ENCODE assay signal across 8 cellular contexts in the genomic region with DNA sequence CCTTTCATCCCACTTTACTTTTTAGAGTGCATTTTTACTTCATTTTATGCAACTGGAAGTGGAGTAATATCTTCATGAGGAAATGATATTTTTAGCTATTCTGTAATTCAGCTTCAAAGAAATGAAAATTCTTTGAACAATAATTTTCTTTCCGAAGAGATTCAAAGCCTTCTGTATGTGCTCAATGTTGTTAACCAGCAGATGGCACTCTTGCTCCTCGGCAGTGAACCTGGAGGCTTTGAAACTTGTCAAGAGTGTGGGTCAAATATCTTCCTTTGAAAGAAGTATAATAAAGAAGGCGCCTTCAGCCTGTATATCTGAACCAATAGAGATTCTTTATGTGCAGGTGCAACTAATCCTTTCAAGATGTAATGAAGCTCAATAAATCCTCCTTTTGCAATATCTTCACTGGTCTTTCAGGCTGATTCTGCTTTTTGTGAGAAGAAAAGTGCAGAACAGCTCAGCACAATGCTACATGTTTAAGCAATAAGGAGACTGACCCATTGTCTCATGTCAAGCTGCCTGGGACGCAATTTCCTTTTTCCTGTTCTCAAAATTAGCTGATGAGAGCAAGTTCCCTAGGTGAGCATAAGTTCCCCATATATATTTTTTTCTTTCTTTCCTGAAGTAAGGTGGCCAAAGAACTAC.
DNase-seq lines count a peak whose midpoint lies in the region; ATAC-seq, FAIRE-seq and TF ChIP-seq lines count a peak whose summit lies in the region.

No MANE protein-coding gene starts in this region.

- DNase-seq in AG04450 (ENCODE audit: low read depth, low spot score) (peak; percentile 53), NCI-H1436 treated with DMSO at 0.1 percent for 48 hours (lab: John Stamatoyannopoulos, UW) (peak; percentile 4), T follicular helper cell (ENCODE audit: low read depth) (peak; percentile 19), mammary epithelial cell (peak; percentile 57), kidney (no peak)
- DNase-seq in stimulated activated CD4-positive, alpha-beta T cell treated with anti-CD3 and anti-CD28 coated beads, Interleukin-2, amount 100 ng/mL, for 48 hours: peak; percentile 18 to 28

- in situ Hi-C loops in mammary epithelial cell (cut with MboI; ENCODE audit: low sequenced_read_pairs in 2 of 2): loop anchor here in 1 of 2 donors (10.0 kb wide), 1 partner anchor 1089 kb away; no protein-coding TSS in a partner anchor

- no peak overlapping the region for H3K27ac ChIP-seq in AG04450 (ENCODE audit: low read depth, low read length)
- no peak overlapping the region for H3K27ac ChIP-seq in mammary epithelial cell (ENCODE audit: insufficient read depth, low read depth, low read length)
- no peak overlapping the region for H3K27ac ChIP-seq in kidney (ENCODE audit: low read depth in 2 of 2, low read length in 2 of 2)

- H3K4me3 ChIP-seq in AG04450 (ENCODE audit: low read depth, low read length): no peak overlapping the region
- H3K4me3 ChIP-seq in mammary epithelial cell (replicated peaks in 1 of 3; ENCODE audit: insufficient read depth in 1 of 3, low read depth in 2 of 3, low read length in 3 of 3): no peak overlapping the region
- no peak overlapping the region for H3K4me3 ChIP-seq in kidney (ENCODE audit: low read length in 2 of 2)

- H3K9me3 ChIP-seq in AG04450 (ENCODE audit: control insufficient read depth, insufficient read depth, low read length) (no peaks in the 10 kb centered on the region), mammary epithelial cell (replicated peaks; ENCODE audit: insufficient read depth, low read length) (no peaks in the 10 kb centered on the region), kidney (ENCODE audit: control insufficient read depth in 1 of 2, low read length in 2 of 2) (no peaks in the 10 kb centered on the region)

- WGBS in mammary epithelial cell (ENCODE audit: low coverage, missing lambda C conversion rate): 26% methylated on average over 4 of the region's 4 CpGs

- no peaks in the 10 kb centered on the region for H3K27me3 ChIP-seq in AG04450 (ENCODE audit: control insufficient read depth, insufficient read depth, low read length)
- H3K27me3 ChIP-seq in mammary epithelial cell (ENCODE audit: insufficient read depth, low read length): no peaks in the 10 kb centered on the region

- ATAC-seq in GM18502 (IDR thresholded peaks at IDR 0.05; ENCODE audit: poor library complexity, unreplicated experiment) (peak; percentile 87), HG02870 (IDR thresholded peaks at IDR 0.05; ENCODE audit: unreplicated experiment) (peak; percentile 86)

- CTCF ChIA-PET in AG04450 (lab: Charles Lee): interaction anchor here (0.5 to 16.3 kb wide), 100 partner anchors 9 to 1917 kb away, joined by 3 to 660 read pairs (median 4); a partner anchor contains a TSS
- CTCF ChIA-PET in mammary epithelial cell (lab: Charles Lee; ENCODE audit: low non-redundant PET): interaction anchor here (0.7 kb wide), 1 partner anchor 1114 kb away, joined by 3 read pairs; no protein-coding TSS in a partner anchor

- no peaks in the 10 kb centered on the region for H4K20me1 ChIP-seq in mammary epithelial cell (ENCODE audit: insufficient read depth, low read length)

- dilution Hi-C loops in mammary epithelial cell (cut with HindIII; ENCODE audit: low sequenced_read_pairs): no loop called here

- H3K4me1 ChIP-seq in mammary epithelial cell (ENCODE audit: insufficient read depth, low read length) (no peaks in the 10 kb centered on the region), kidney (ENCODE audit: control insufficient read depth in 1 of 2, insufficient read depth in 1 of 2, low read depth in 1 of 2, low read length in 2 of 2) (no peaks in the 10 kb centered on the region)

- TF ChIP-seq CTCF in AG04450 (IDR thresholded peaks at IDR 0.05; ENCODE audit: low read depth, low read length) (peak; percentile 98), mammary epithelial cell (conservative IDR thresholded peaks at IDR 0.05 in 1 of 2, IDR thresholded peaks at IDR 0.05 in 1 of 2; ENCODE audit: extremely low read depth in 1 of 2, insufficient read depth in 1 of 2, low read depth in 1 of 2, low read length in 2 of 2) (peak; percentile 90 to 96), kidney (IDR thresholded peaks at IDR 0.05; ENCODE audit: borderline replicate concordance, extremely low read depth, insufficient read depth) (peak; percentile 73)

- peak; percentile 56 for FAIRE-seq in kidney (lab: Jason Lieb, UNC)

- H3K9ac ChIP-seq in mammary epithelial cell (ENCODE audit: insufficient read depth, low read length) (no peak overlapping the region), kidney (ENCODE audit: low read length in 2 of 2) (no peak overlapping the region)

- H3K36me3 ChIP-seq in mammary epithelial cell (ENCODE audit: insufficient read depth, low read length) (no peaks in the 10 kb centered on the region), kidney (ENCODE audit: control insufficient read depth in 1 of 2, insufficient read depth in 2 of 2, low read length in 2 of 2) (no peaks in the 10 kb centered on the region)

- no peak overlapping the region for H3K4me2 ChIP-seq in mammary epithelial cell (ENCODE audit: insufficient read depth, low read depth, low read length)

- no peaks in the 10 kb centered on the region for H3K79me2 ChIP-seq in mammary epithelial cell (ENCODE audit: insufficient read depth, low read length)

- POLR2A ChIA-PET in AG04450 (lab: Yijun Ruan, JAX): no interaction called here

- no peak overlapping the region for H2AFZ ChIP-seq in mammary epithelial cell (ENCODE audit: low read depth, low read length)

- no TSS peak for BruUV-seq in mammary epithelial cell (replicated peaks; lab: Mats Ljungman, UMichigan)

- intact Hi-C loops in mammary epithelial cell (cut with micrococcal nuclease) (loop anchor here (1.0 to 5.0 kb wide), 3 partner anchors 41 to 1087 kb away; no protein-coding TSS in a partner anchor), kidney (cut with DNase I) (no loop called here)
